Comparison of ENCODE assay signal across 16 cellular contexts in the genomic region with DNA sequence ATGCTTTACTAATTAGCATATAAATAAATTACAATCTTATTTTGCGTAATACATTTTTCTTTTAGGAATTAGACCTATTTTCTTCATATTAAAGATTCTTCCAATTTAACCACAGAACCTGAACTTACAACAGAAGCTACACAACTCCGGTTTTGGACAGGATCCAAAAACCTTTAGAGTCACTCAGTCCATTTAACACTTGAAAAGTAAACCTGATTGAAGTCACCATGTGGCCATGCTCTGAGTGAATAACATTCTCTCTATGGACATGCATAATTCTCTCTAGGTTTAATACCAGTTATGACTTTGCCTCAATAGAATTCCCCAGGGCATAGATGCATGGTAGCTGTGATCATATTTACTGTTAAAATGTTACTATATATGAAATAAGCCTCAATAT.
"Had no signal": no experiment of that assay in that cellular context is flagged by ENCODE, and none has a peak within 500 bp of the region (broad histone marks: within the 10 kb centered on the region; RNA-seq: fewer than 3 reads in every experiment).

No MANE protein-coding gene starts in this region.

- ATAC-seq: activated CD4-positive, CD25-positive, alpha-beta regulatory T cell treated with anti-CD3 and anti-CD28 coated beads, Interleukin-2, amount 50 U/mL, for 24 hours; mucosa of descending colon; naive thymus-derived CD8-positive, alpha-beta T cell had no signal

- H3K27ac ChIP-seq: left ventricle myocardium inferior, neutrophil, parathyroid adenoma, tibial nerve, uterus had no signal

- H3K36me3 ChIP-seq: left ventricle myocardium inferior, neutrophil, tibial nerve, uterus had no signal

- H3K27me3 ChIP-seq: neutrophil, tibial nerve, uterus had no signal

- H3K9me3 ChIP-seq: left ventricle myocardium inferior, mucosa of descending colon, neutrophil, tibial nerve, uterus had no signal

- H3K4me3 ChIP-seq: left ventricle myocardium inferior, mucosa of descending colon, tibial nerve, uterus had no signal

- DNase-seq: activated naive CD4-positive, alpha-beta T cell; activated naive CD8-positive, alpha-beta T cell treated with anti-CD3 and anti-CD28 coated beads, Interleukin-2, amount 10 ng/mL, durations not matched to agents 7 days and 5 days; effector memory CD4-positive, alpha-beta T cell; foreskin fibroblast; hypothalamus; kidney; left ventricle myocardium inferior; mucosa of descending colon; naive thymus-derived CD8-positive, alpha-beta T cell; stimulated activated CD4-positive, alpha-beta T cell treated with anti-CD3 and anti-CD28 coated beads, Interleukin-2, amount 100 ng/mL, for 48 hours; stimulated activated naive CD4-positive, alpha-beta T cell; uterus had no signal

- H3K4me1 ChIP-seq: left ventricle myocardium inferior, parathyroid adenoma, tibial nerve, uterus had no signal
